Comparison of ENCODE assay signal across 12 cellular contexts in genomic region chr3:71035314-71035713, GRCh38.
A peak's percentile ranks its signal among the peaks of the same experiment; 100 is the strongest.
DNase-seq lines count a peak whose midpoint lies in the region; FAIRE-seq and TF ChIP-seq lines count a peak whose summit lies in the region.
"Had no signal": no experiment of that assay in that cellular context is flagged by ENCODE, and none has a peak within 500 bp of the region (broad histone marks: within the 10 kb centered on the region; RNA-seq: fewer than 3 reads in every experiment).

No MANE protein-coding gene starts in this region.

- H3K36me3 Mint-ChIP-seq in T-helper 2 cell treated with Interferon-gamma antibody and Interleukin-4, amounts not matched to agents 5 μg/mL and 100 μg/mL, for 36 hours (ENCODE audit: low read depth): peaks cover 65% of the 10 kb centered on the region
- H3K36me3 Mint-ChIP-seq in activated T-helper 2 cell treated with anti-CD3 and anti-CD28 coated beads, Interferon-gamma antibody, Interleukin-2, Interleukin-4, amounts not matched to agents 10 μg/mL and 5 μg/mL and 100 μg/mL, durations not matched to agents 14 hours and 24 hours and 36 hours (ENCODE audit: low read depth): peaks cover 89% of the 10 kb centered on the region

- H3K9me3 ChIP-seq in esophagus muscularis mucosa (no peaks in the 10 kb centered on the region), esophagus squamous epithelium (no peaks in the 10 kb centered on the region)

- H3K4me3 ChIP-seq in esophagus muscularis mucosa: no peak overlapping the region
- H3K4me3 ChIP-seq in rectal smooth muscle tissue (ENCODE audit: low read length): no peak overlapping the region
- no peak overlapping the region for H3K4me3 ChIP-seq in esophagus squamous epithelium

- no peak for DNase-seq in T-helper 2 cell treated with Interferon-gamma antibody and Interleukin-4, amounts not matched to agents 5 μg/mL and 100 μg/mL, for 36 hours (ENCODE audit: low spot score)
- DNase-seq in T-helper 2 cell (no peak), NOMO-1 treated with dmso at 0.1 percent for 144 hours (lab: John Stamatoyannopoulos, UW; ENCODE audit: unreplicated experiment) (peak; percentile 58), esophagus muscularis mucosa (ENCODE audit: extremely low spot score) (no peak), GM12891 (ENCODE audit: insufficient read length, low spot score) (no peak), esophagus squamous epithelium (lab: John Stamatoyannopoulos, UW) (no peak)
- DNase-seq in activated T-helper 2 cell treated with anti-CD3 and anti-CD28 coated beads, Interferon-gamma antibody, Interleukin-2, Interleukin-4, amounts not matched to agents 10 μg/mL and 5 μg/mL and 100 μg/mL, durations not matched to agents 14 hours and 24 hours and 36 hours (ENCODE audit: low spot score): no peak
- DNase-seq: NCI-H1092 treated with DMSO at 0.1 percent for 48 hours had no signal

- peak overlapping the region; percentile 28 for H3K27ac Mint-ChIP-seq in T-helper 2 cell treated with Interferon-gamma antibody and Interleukin-4, amounts not matched to agents 5 μg/mL and 100 μg/mL, for 36 hours
- H3K27ac Mint-ChIP-seq in activated T-helper 2 cell treated with anti-CD3 and anti-CD28 coated beads, Interferon-gamma antibody, Interleukin-2, Interleukin-4, amounts not matched to agents 10 μg/mL and 5 μg/mL and 100 μg/mL, durations not matched to agents 14 hours and 24 hours and 36 hours: no peak overlapping the region

- no peak overlapping the region for H3K9ac ChIP-seq in rectal smooth muscle tissue (ENCODE audit: low read length)

- peaks cover 46% of the 10 kb centered on the region for H3K4me1 Mint-ChIP-seq in T-helper 2 cell treated with Interferon-gamma antibody and Interleukin-4, amounts not matched to agents 5 μg/mL and 100 μg/mL, for 36 hours (ENCODE audit: low read depth)
- peaks cover 56% of the 10 kb centered on the region for H3K4me1 Mint-ChIP-seq in activated T-helper 2 cell treated with anti-CD3 and anti-CD28 coated beads, Interferon-gamma antibody, Interleukin-2, Interleukin-4, amounts not matched to agents 10 μg/mL and 5 μg/mL and 100 μg/mL, durations not matched to agents 14 hours and 24 hours and 36 hours (ENCODE audit: low read depth)

- no peaks in the 10 kb centered on the region for H3K27me3 Mint-ChIP-seq in T-helper 2 cell treated with Interferon-gamma antibody and Interleukin-4, amounts not matched to agents 5 μg/mL and 100 μg/mL, for 36 hours (ENCODE audit: low read depth)
- no peaks in the 10 kb centered on the region for H3K27me3 Mint-ChIP-seq in activated T-helper 2 cell treated with anti-CD3 and anti-CD28 coated beads, Interferon-gamma antibody, Interleukin-2, Interleukin-4, amounts not matched to agents 10 μg/mL and 5 μg/mL and 100 μg/mL, durations not matched to agents 14 hours and 24 hours and 36 hours (ENCODE audit: low read depth)
- H3K27me3 Mint-ChIP-seq: central memory CD8-positive, alpha-beta T cell had no signal

- intact Hi-C loops in esophagus muscularis mucosa (cut with DNase I) (no loop called here), esophagus squamous epithelium (cut with DNase I) (no loop called here)
- intact Hi-C loops in activated T-helper 2 cell treated with anti-CD3 and anti-CD28 coated beads, Interferon-gamma antibody, Interleukin-2, Interleukin-4, amounts not matched to agents 10 μg/mL and 5 μg/mL and 100 μg/mL, durations not matched to agents 14 hours and 24 hours and 36 hours (cut with micrococcal nuclease): no loop called here

- H3K4me1 ChIP-seq in esophagus muscularis mucosa (peaks cover 64 to 100% (median 99%) of the 10 kb centered on the region in 4 donors), rectal smooth muscle tissue (ENCODE audit: control insufficient read depth, insufficient read depth, low read length) (peaks cover 57% of the 10 kb centered on the region), esophagus squamous epithelium (peaks cover 13 to 73% (median 33%) of the 10 kb centered on the region in 3 donors)

- no peak overlapping the region for H3K4me3 Mint-ChIP-seq in T-helper 2 cell treated with Interferon-gamma antibody and Interleukin-4, amounts not matched to agents 5 μg/mL and 100 μg/mL, for 36 hours
- H3K4me3 Mint-ChIP-seq in activated T-helper 2 cell treated with anti-CD3 and anti-CD28 coated beads, Interferon-gamma antibody, Interleukin-2, Interleukin-4, amounts not matched to agents 10 μg/mL and 5 μg/mL and 100 μg/mL, durations not matched to agents 14 hours and 24 hours and 36 hours (ENCODE audit: low read depth): no peak overlapping the region
- H3K4me3 Mint-ChIP-seq: central memory CD8-positive, alpha-beta T cell had no signal

- H3K36me3 ChIP-seq in esophagus muscularis mucosa (peaks cover 6 to 59% (median 33%) of the 10 kb centered on the region in 4 donors), rectal smooth muscle tissue (ENCODE audit: control insufficient read depth, insufficient read depth, low read length) (peaks cover 4% of the 10 kb centered on the region), esophagus squamous epithelium (peaks cover 0 to 94% (median 0%) of the 10 kb centered on the region in 3 donors)

- H3K27me3 ChIP-seq in esophagus muscularis mucosa (no peaks in the 10 kb centered on the region), rectal smooth muscle tissue (ENCODE audit: control insufficient read depth, insufficient read depth, low read length) (no peaks in the 10 kb centered on the region), esophagus squamous epithelium (no peaks in the 10 kb centered on the region)

- H3K9me3 Mint-ChIP-seq in T-helper 2 cell treated with Interferon-gamma antibody and Interleukin-4, amounts not matched to agents 5 μg/mL and 100 μg/mL, for 36 hours: no peaks in the 10 kb centered on the region
- no peaks in the 10 kb centered on the region for H3K9me3 Mint-ChIP-seq in activated T-helper 2 cell treated with anti-CD3 and anti-CD28 coated beads, Interferon-gamma antibody, Interleukin-2, Interleukin-4, amounts not matched to agents 10 μg/mL and 5 μg/mL and 100 μg/mL, durations not matched to agents 14 hours and 24 hours and 36 hours
- H3K9me3 Mint-ChIP-seq: central memory CD8-positive, alpha-beta T cell had no signal

- TF ChIP-seq EP300 in esophagus muscularis mucosa (IDR thresholded peaks at IDR 0.05): no peak

- TF ChIP-seq CTCF in esophagus muscularis mucosa (IDR thresholded peaks at IDR 0.05): no peak
- TF ChIP-seq CTCF in esophagus squamous epithelium (IDR thresholded peaks at IDR 0.05): no peak

- no peak for FAIRE-seq in GM12891 (lab: Jason Lieb, UNC)
- FAIRE-seq: A204.1, islet of Langerhans had no signal

- 62% methylated on average over 5 of the region's 5 CpGs for WGBS in esophagus muscularis mucosa
- WGBS in esophagus squamous epithelium, 2 donors: 61 to 69% methylated on average over 5 of the region's 5 CpGs

- peak overlapping the region; percentile 66 to 77 (median 69) for H3K27ac ChIP-seq in esophagus muscularis mucosa (replicated peaks in 1 of 4)
- H3K27ac ChIP-seq in rectal smooth muscle tissue (ENCODE audit: low read depth, low read length): peak overlapping the region; percentile 67
- peak overlapping the region in 2 of 4 donors; percentile 2 to 67 for H3K27ac ChIP-seq in esophagus squamous epithelium

- no peak for TF ChIP-seq POLR2A in esophagus muscularis mucosa (IDR thresholded peaks at IDR 0.05; ENCODE audit: low read depth)
- TF ChIP-seq POLR2A in GM12891 (IDR thresholded peaks at IDR 0.05; ENCODE audit: low read depth, low read length): no peak
- no peak for TF ChIP-seq POLR2A in esophagus squamous epithelium (IDR thresholded peaks at IDR 0.05)

TF ChIP-seq in GM12891, 5 proteins besides CTCF, POLR2A, EP300 and RAD21:
- TF ChIP-seq POU2F2 (IDR thresholded peaks at IDR 0.05; ENCODE audit: low read depth, low read length): no peak
- TF ChIP-seq SPI1 (IDR thresholded peaks at IDR 0.05; ENCODE audit: low read depth, low read length): no peak
- no peak for TF ChIP-seq PAX5 (IDR thresholded peaks at IDR 0.05; ENCODE audit: insufficient read depth, low read length, severe bottlenecking)
- TF ChIP-seq POLR2AphosphoS5 (IDR thresholded peaks at IDR 0.05; ENCODE audit: low read depth, low read length): no peak
- no peak for TF ChIP-seq TAF1 (IDR thresholded peaks at IDR 0.05; ENCODE audit: low read depth, low read length)
